Comparison of ENCODE assay signal across 8 cellular contexts in genomic region chr17:59620518-59621259, GRCh38. TPM values are rescaled to one million over a fixed set of nuclear protein-coding genes. Genes with fewer than 3 reads are reported as not detected.
A peak's percentile ranks its signal among the peaks of the same experiment; 100 is the strongest.
DNase-seq lines count a peak whose midpoint lies in the region; ATAC-seq and TF ChIP-seq lines count a peak whose summit lies in the region.

No MANE protein-coding gene starts in this region.

- H3K36me3 ChIP-seq in Caco-2 (ENCODE audit: control insufficient read depth, insufficient read depth, low read length) (no peaks in the 10 kb centered on the region), IMR-90 (ENCODE audit: control insufficient read depth, insufficient read depth, low read length) (no peaks in the 10 kb centered on the region), adipocyte (ENCODE audit: control insufficient read depth, insufficient read depth, low read length, severe bottlenecking) (no peaks in the 10 kb centered on the region)

- peak overlapping the region; percentile 93 for H3K23ac ChIP-seq in IMR-90 (ENCODE audit: low read depth, low read length)

- no peak for TF ChIP-seq CTCF in Caco-2 (IDR thresholded peaks at IDR 0.05; ENCODE audit: insufficient read depth in 1 of 2, low read depth in 1 of 2, low read length in 1 of 2, severe bottlenecking in 1 of 2, unreplicated experiment in 1 of 2)
- no peak for TF ChIP-seq CTCF in IMR-90 (conservative IDR thresholded peaks at IDR 0.05; ENCODE audit: low read depth, low read length)
- no peak for TF ChIP-seq CTCF in retinal pigment epithelial cell (conservative IDR thresholded peaks at IDR 0.05; ENCODE audit: low read depth, low read length)

- dilution Hi-C loops in IMR-90 (cut with HindIII; ENCODE audit: low sequenced_read_pairs, unreplicated experiment): no loop called here

- TF ChIP-seq RAD21 in IMR-90 (IDR thresholded peaks at IDR 0.05; ENCODE audit: low read length): no peak

- H4K8ac ChIP-seq in IMR-90 (ENCODE audit: low read depth in 2 of 2, low read length in 2 of 2): peak overlapping the region; percentile 78 to 82

- peak overlapping the region; percentile 99 for H2AK5ac ChIP-seq in IMR-90 (ENCODE audit: low read depth, low read length)

- no peaks in the 10 kb centered on the region for H3K9me3 Mint-ChIP-seq in Caco-2 (ENCODE audit: unreplicated experiment)

- H3K4me1 ChIP-seq in Caco-2 (peaks cover 51% of the 10 kb centered on the region), IMR-90 (ENCODE audit: control insufficient read depth, insufficient read depth, low read length) (peaks cover 3% of the 10 kb centered on the region; the same call in 1 of the 2 replicates), adipocyte (ENCODE audit: control insufficient read depth, insufficient read depth, low read length) (peaks cover 37% of the 10 kb centered on the region)

- H3K27me3 ChIP-seq in Caco-2 (replicated peaks; ENCODE audit: control insufficient read depth, insufficient read depth, low read length) (no peaks in the 10 kb centered on the region), IMR-90 (ENCODE audit: control insufficient read depth, insufficient read depth, low read length) (no peaks in the 10 kb centered on the region), adipocyte (replicated peaks; ENCODE audit: control insufficient read depth, insufficient read depth, low read length) (no peaks in the 10 kb centered on the region)

- H2BK5ac ChIP-seq in IMR-90 (ENCODE audit: low read depth, low read length, poor library complexity, severe bottlenecking): peak overlapping the region; percentile 83

- TSS peak; percentile 42 for BruUV-seq in Caco-2 (replicated peaks; lab: Mats Ljungman, UMichigan)
- BruUV-seq in IMR-90 (replicated peaks; lab: Mats Ljungman, UMichigan): no TSS peak

- H3K4me1 Mint-ChIP-seq in Caco-2 (ENCODE audit: low read depth, unreplicated experiment): peaks cover 31% of the 10 kb centered on the region

- peak overlapping the region; percentile 96 for H3K14ac ChIP-seq in IMR-90 (replicated peaks; ENCODE audit: low read depth, low read length)

- WGBS in IMR-90 (ENCODE audit: extremely low coverage in 2 of 2, insufficient read length in 1 of 2), 2 experiments: 20% methylated on average over 1 of the region's 14 CpGs; no CpG with 5 or more reads in 1 of the 2 experiments

- H4K5ac ChIP-seq in IMR-90 (ENCODE audit: low read depth, low read length): peak overlapping the region; percentile 43

- H3K36me3 Mint-ChIP-seq in Caco-2 (ENCODE audit: insufficient read depth, unreplicated experiment): peaks cover 31% of the 10 kb centered on the region

- H2AFZ ChIP-seq in IMR-90 (replicated peaks; ENCODE audit: low read length, poor library complexity): no peak overlapping the region

- ATAC-seq in IMR-90 (ENCODE audit: low read depth): peak; percentile 2; the same call in 1 of the 2 replicates
- ATAC-seq in HG02840 (IDR thresholded peaks at IDR 0.05; ENCODE audit: low FRiP score, unreplicated experiment): no peak
- no peak for ATAC-seq in HG03521 (IDR thresholded peaks at IDR 0.05; ENCODE audit: unreplicated experiment)

- peak overlapping the region; percentile 95 for H3K4me3 Mint-ChIP-seq in Caco-2 (ENCODE audit: unreplicated experiment)

- H3K27ac ChIP-seq in IMR-90 (ENCODE audit: insufficient read depth, low read length): peak overlapping the region; percentile 93

- H2BK20ac ChIP-seq in IMR-90 (ENCODE audit: low read depth, low read length): no peak overlapping the region

- peak overlapping the region; percentile 29; the same call in 1 of the 3 replicates for H2BK15ac ChIP-seq in IMR-90 (ENCODE audit: low read depth, low read length)

- 0 out of 2 replicates have a peak overlapping the region, but pooled peaks have one; percentile 58 for H2BK120ac ChIP-seq in IMR-90 (ENCODE audit: low read depth, low read length)

- H3K4me3 ChIP-seq in Caco-2 (ENCODE audit: low read depth, low read length) (peak overlapping the region; percentile 99), IMR-90 (ENCODE audit: insufficient read depth, low read depth, low read length) (peak overlapping the region; percentile 61), adipocyte (ENCODE audit: low read length) (peak overlapping the region; percentile 93), retinal pigment epithelial cell (ENCODE audit: low read length) (peak overlapping the region; percentile 95)

- H3K9ac ChIP-seq in IMR-90 (ENCODE audit: low read depth, low read length) (peak overlapping the region; percentile 91), adipocyte (ENCODE audit: low read length) (peak overlapping the region; percentile 100)

- peak overlapping the region; percentile 99 for H3K4ac ChIP-seq in IMR-90 (ENCODE audit: low read depth, low read length)

- H2AK9ac ChIP-seq in IMR-90 (replicated peaks; ENCODE audit: low read depth, low read length, poor library complexity): peak overlapping the region; percentile 99

- peaks cover 0 to 21% of the 10 kb centered on the region in 2 experiments; a peak in 2 of 4 replicates for H3K79me1 ChIP-seq in IMR-90 (ENCODE audit: low read depth in 1 of 2, low read length in 2 of 2)

- peak overlapping the region; percentile 100 for H3K27ac Mint-ChIP-seq in Caco-2 (ENCODE audit: unreplicated experiment)

- H3K9me1 ChIP-seq in IMR-90 (ENCODE audit: insufficient read depth, low read length): no peaks in the 10 kb centered on the region

- H3K4me2 ChIP-seq in IMR-90 (ENCODE audit: low read depth, low read length): peak overlapping the region; percentile 98

- peak overlapping the region; percentile 99 for H3K56ac ChIP-seq in IMR-90 (ENCODE audit: extremely low read depth, insufficient read depth, low read length)

- intact Hi-C loops in Caco-2 (cut with micrococcal nuclease; ENCODE audit: unreplicated experiment): no loop called here
- intact Hi-C loops in IMR-90 (cut with micrococcal nuclease): loop anchor here (1.0 to 5.0 kb wide), 2 partner anchors 42 to 239 kb away; no protein-coding TSS in a partner anchor

- CTCF ChIA-PET in Caco-2 (lab: Charles Lee): interaction anchor here (0.6 kb wide), 1 partner anchor 124 kb away, joined by 8 read pairs; no protein-coding TSS in a partner anchor
- CTCF ChIA-PET in IMR-90 (lab: Yijun Ruan, JAX): interaction anchor here (0.6 to 1.2 kb wide), 2 partner anchors 8 to 14 kb away, joined by 3 to 12 read pairs; no protein-coding TSS in a partner anchor

- no peak for TF ChIP-seq POLR2A in IMR-90 (IDR thresholded peaks at IDR 0.05; ENCODE audit: low read depth, low read length)

- H3K9me3 ChIP-seq in Caco-2 (no peaks in the 10 kb centered on the region), IMR-90 (ENCODE audit: control insufficient read depth, insufficient read depth, low read length) (no peaks in the 10 kb centered on the region), adipocyte (ENCODE audit: control insufficient read depth, low read length) (no peaks in the 10 kb centered on the region)

- DNase-seq in Caco-2 (peak; percentile 66 to 85), IMR-90 (no peak), SW480 (ENCODE audit: low spot score) (peak; percentile 56), adipocyte (ENCODE audit: low read depth) (peak; percentile 62), hepatic stellate cell (ENCODE audit: low spot score) (peak; percentile 42), retinal pigment epithelial cell (ENCODE audit: low read depth) (no peak)

- POLR2A ChIA-PET in Caco-2 (lab: Charles Lee): interaction anchor here (1.1 to 1.9 kb wide), 2 partner anchors 56 to 344 kb away, joined by 3 to 8 read pairs; partner anchors contain the start of genes DHX40 and RNFT1
- POLR2A ChIA-PET in IMR-90 (lab: Charles Lee; ENCODE audit: unreplicated experiment): interaction anchor here (0.6 kb wide), 1 partner anchor 17 kb away, joined by 5 read pairs; no protein-coding TSS in a partner anchor

- no peaks in the 10 kb centered on the region for H3K27me3 Mint-ChIP-seq in Caco-2 (ENCODE audit: insufficient read depth, unreplicated experiment)

- H3K18ac ChIP-seq in IMR-90 (ENCODE audit: low read depth, low read length): peak overlapping the region; percentile 3; the same call in 1 of the 2 replicates

- in situ Hi-C loops in IMR-90 (cut with MboI; ENCODE audit: low sequenced_read_pairs): no loop called here

- peaks cover 55% of the 10 kb centered on the region for H4K20me1 ChIP-seq in IMR-90 (ENCODE audit: insufficient read depth, low read length)

- H4K91ac ChIP-seq in IMR-90 (ENCODE audit: insufficient read depth, low read depth, low read length): peak overlapping the region; percentile 96

TF ChIP-seq in IMR-90, 13 proteins besides CTCF, POLR2A, EP300 and RAD21:
- TF ChIP-seq USF2 (IDR thresholded peaks at IDR 0.05; ENCODE audit: low read depth, low read length) (no peak), SMC3 (IDR thresholded peaks at IDR 0.05; ENCODE audit: low read depth, low read length) (no peak), CHD1 (IDR thresholded peaks at IDR 0.05; ENCODE audit: low read depth, low read length) (no peak)

RNA-seq across cellular contexts. Expression of gene CLTC, which starts 1.0 kb away (rescaled TPM):
- total RNA-seq in Caco-2 (2022) (289 and 302 TPM in 2 replicates), IMR-90 (2012; rRNA removed) (576 and 641 TPM in 2 replicates)
- 156 and 181 TPM in 2 replicates for polyA plus RNA-seq in IMR-90 (2012; rRNA removed)
- polyA plus RNA-seq in IMR-90 (2012; cell fraction: cytosol; rRNA removed): 72.2 and 169 TPM in 2 replicates
- polyA plus RNA-seq in IMR-90 (2012; cell fraction: nucleus; rRNA removed; ENCODE audit: low replicate concordance): 55.8 and 274 TPM in 2 replicates

RNA-seq across cellular contexts. Expression of gene DHX40, which starts 55.3 kb away (rescaled TPM):
- total RNA-seq in Caco-2 (2022): 28.6 and 32.7 TPM in 2 replicates
- total RNA-seq in IMR-90 (2012; rRNA removed): 44.4 and 54.2 TPM in 2 replicates
- 13.2 and 17.4 TPM in 2 replicates for polyA plus RNA-seq in IMR-90 (2012; rRNA removed)
- polyA plus RNA-seq in IMR-90 (2012; cell fraction: cytosol; rRNA removed): 2.7 and 3.5 TPM in 2 replicates
- 1.5 and 13.8 TPM in 2 replicates for polyA plus RNA-seq in IMR-90 (2012; cell fraction: nucleus; rRNA removed; ENCODE audit: low replicate concordance)

Comparison
In these comparisons a context has a peak if more than half of its experiments do, and no peak if none do; other contexts are left out.
1. DNase-seq: peak in Caco-2 (2 of 2), SW480 (single experiment), adipocyte (single experiment) and hepatic stellate cell (single experiment); none in IMR-90 (single experiment) and retinal pigment epithelial cell (single experiment).
2. Peak in every context shown above with its lines, with median percentiles within 50 percentile points of each other: H3K4me3 ChIP-seq.